Comparison of ENCODE assay signal across 1 cellular context in the genomic region with DNA sequence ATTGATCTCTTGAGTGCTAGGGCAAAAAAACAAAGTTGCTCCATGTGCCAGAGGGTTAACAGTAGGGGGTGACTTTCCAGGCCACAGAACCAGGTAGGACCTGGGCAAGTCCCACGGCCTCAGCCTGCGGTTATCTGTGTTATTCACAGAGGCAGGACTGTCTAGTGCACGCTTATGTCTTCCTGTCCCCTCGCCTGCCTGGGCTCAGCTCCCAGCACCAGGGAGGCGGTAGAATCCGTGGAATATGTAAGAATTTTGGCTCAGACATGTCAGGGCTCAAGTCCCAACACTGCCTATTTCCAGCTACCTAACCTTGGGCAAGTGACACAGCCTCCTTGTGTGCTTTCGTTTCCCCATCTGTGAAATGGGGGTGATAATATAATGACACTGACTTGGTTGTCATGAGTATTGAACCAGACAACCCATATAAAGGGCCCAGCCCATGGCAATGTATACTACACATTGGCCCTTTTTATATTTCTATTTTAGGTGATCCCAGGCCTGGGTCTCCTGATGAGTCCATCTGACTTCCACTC.
A peak's percentile ranks its signal among the peaks of the same experiment; 100 is the strongest.
TF ChIP-seq lines count a peak whose summit lies in the region.

No MANE protein-coding gene starts in this region.

TF ChIP-seq in HepG2, 621 proteins besides CTCF, POLR2A, EP300 and RAD21:
- no peak for TF ChIP-seq RFXANK (CRISPR knock-in tag; IDR thresholded peaks at IDR 0.05)
- no peak for TF ChIP-seq NR2F1 (CRISPR knock-in tag; IDR thresholded peaks at IDR 0.05)
- TF ChIP-seq, protein P1, sequence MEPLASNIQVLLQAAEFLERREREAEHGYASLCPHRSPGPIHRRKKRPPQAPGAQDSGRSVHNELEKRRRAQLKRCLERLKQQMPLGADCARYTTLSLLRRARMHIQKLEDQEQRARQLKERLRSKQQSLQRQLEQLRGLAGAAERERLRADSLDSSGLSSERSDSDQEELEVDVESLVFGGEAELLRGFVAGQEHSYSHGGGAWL (CRISPR knock-in tag; IDR thresholded peaks at IDR 0.05): no peak
- TF ChIP-seq HNRNPLL (IDR thresholded peaks at IDR 0.05; ENCODE audit: low read depth, low read length, poor library complexity, severe bottlenecking): peak; percentile 27
- no peak for TF ChIP-seq RFXAP (CRISPR knock-in tag; IDR thresholded peaks at IDR 0.05; ENCODE audit: borderline replicate concordance)
- TF ChIP-seq ZNF629 (CRISPR knock-in tag; conservative IDR thresholded peaks at IDR 0.05): peak; percentile 71
- TF ChIP-seq, protein P2, sequence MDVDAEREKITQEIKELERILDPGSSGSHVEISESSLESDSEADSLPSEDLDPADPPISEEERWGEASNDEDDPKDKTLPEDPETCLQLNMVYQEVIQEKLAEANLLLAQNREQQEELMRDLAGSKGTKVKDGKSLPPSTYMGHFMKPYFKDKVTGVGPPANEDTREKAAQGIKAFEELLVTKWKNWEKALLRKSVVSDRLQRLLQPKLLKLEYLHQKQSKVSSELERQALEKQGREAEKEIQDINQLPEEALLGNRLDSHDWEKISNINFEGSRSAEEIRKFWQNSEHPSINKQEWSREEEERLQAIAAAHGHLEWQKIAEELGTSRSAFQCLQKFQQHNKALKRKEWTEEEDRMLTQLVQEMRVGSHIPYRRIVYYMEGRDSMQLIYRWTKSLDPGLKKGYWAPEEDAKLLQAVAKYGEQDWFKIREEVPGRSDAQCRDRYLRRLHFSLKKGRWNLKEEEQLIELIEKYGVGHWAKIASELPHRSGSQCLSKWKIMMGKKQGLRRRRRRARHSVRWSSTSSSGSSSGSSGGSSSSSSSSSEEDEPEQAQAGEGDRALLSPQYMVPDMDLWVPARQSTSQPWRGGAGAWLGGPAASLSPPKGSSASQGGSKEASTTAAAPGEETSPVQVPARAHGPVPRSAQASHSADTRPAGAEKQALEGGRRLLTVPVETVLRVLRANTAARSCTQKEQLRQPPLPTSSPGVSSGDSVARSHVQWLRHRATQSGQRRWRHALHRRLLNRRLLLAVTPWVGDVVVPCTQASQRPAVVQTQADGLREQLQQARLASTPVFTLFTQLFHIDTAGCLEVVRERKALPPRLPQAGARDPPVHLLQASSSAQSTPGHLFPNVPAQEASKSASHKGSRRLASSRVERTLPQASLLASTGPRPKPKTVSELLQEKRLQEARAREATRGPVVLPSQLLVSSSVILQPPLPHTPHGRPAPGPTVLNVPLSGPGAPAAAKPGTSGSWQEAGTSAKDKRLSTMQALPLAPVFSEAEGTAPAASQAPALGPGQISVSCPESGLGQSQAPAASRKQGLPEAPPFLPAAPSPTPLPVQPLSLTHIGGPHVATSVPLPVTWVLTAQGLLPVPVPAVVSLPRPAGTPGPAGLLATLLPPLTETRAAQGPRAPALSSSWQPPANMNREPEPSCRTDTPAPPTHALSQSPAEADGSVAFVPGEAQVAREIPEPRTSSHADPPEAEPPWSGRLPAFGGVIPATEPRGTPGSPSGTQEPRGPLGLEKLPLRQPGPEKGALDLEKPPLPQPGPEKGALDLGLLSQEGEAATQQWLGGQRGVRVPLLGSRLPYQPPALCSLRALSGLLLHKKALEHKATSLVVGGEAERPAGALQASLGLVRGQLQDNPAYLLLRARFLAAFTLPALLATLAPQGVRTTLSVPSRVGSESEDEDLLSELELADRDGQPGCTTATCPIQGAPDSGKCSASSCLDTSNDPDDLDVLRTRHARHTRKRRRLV (CRISPR knock-in tag; IDR thresholded peaks at IDR 0.05): no peak
